15 cellular contexts compared by ENCODE assay signal in the genomic region with DNA sequence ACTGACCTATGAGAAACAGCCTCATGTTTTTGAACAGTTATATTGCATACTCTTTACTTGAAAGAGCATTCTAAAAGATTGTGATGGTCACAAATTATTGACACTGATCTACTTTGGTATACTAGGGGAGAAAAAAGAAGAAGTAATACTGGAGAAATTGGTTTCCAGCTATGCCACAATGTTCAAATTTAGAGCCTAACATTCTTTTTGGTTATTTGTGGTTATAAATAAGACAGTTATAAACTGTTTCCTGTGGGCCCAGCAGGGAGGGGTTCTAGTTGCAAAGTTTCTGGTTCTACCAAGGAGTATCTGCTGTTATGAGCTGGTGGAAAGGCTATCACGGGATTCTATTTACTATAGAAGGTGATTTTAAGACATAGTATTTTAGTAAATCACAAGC. TPM values are rescaled to one million over a fixed set of nuclear protein-coding genes. Genes with fewer than 3 reads are reported as not detected.
DNase-seq lines count a peak whose midpoint lies in the region; ATAC-seq and TF ChIP-seq lines count a peak whose summit lies in the region.
"Had no signal": no experiment of that assay in that cellular context is flagged by ENCODE, and none has a peak within 500 bp of the region (broad histone marks: within the 10 kb centered on the region; RNA-seq: fewer than 3 reads in every experiment).

No MANE protein-coding gene starts in this region.

- no peaks in the 10 kb centered on the region for H3K36me3 Mint-ChIP-seq in type B pancreatic cell

- no peak for TF ChIP-seq CTCF in SU-DHL-6 (IDR thresholded peaks at IDR 0.05; ENCODE audit: insufficient read depth, low read length, poor library complexity, severe bottlenecking)
- no peak for TF ChIP-seq CTCF in type B pancreatic cell (conservative IDR thresholded peaks at IDR 0.05)

- no peak for DNase-seq in GOT3 (lab: John Stamatoyannopoulos, UW)
- DNase-seq in type B pancreatic cell (ENCODE audit: extremely low spot score, unreplicated experiment), result no peak
- no peak for DNase-seq in foreskin melanocyte
- no peak for DNase-seq in activated T-cell treated with anti-CD3 and anti-CD28 coated beads, Interleukin-2, amount 50 U/mL, for 1 hour
- DNase-seq: activated T-cell treated with anti-CD3 and anti-CD28 coated beads, Interleukin-2, amount 50 U/mL, for 24 hours; CD8-positive, alpha-beta T cell; heart left ventricle; lower lobe of right lung; NCI-H2029; nucleus accumbens; stimulated activated naive CD4-positive, alpha-beta T cell had no signal

- H3K9me3 ChIP-seq in SU-DHL-6 (ENCODE audit: insufficient read depth, low read length), result no peaks in the 10 kb centered on the region
- H3K9me3 ChIP-seq: heart left ventricle, lower lobe of right lung had no signal

- peak overlapping the region; percentile 27 for H3K4me2 ChIP-seq in SU-DHL-6 (ENCODE audit: low read depth, low read length, poor library complexity, severe bottlenecking)

- no peak overlapping the region for H3K27ac Mint-ChIP-seq in type B pancreatic cell
- H3K27ac Mint-ChIP-seq: activated T-cell treated with anti-CD3 and anti-CD28 coated beads, Interleukin-2, amount 50 U/mL, for 24 hours; CD8-positive, alpha-beta T cell had no signal

- no peaks in the 10 kb centered on the region for H3K9me2 ChIP-seq in SU-DHL-6 (replicated peaks; ENCODE audit: insufficient read depth, low read length)

- ATAC-seq in GM18867 (IDR thresholded peaks at IDR 0.05; ENCODE audit: unreplicated experiment), result peak; percentile 59
- ATAC-seq in GM21717 (IDR thresholded peaks at IDR 0.05; ENCODE audit: unreplicated experiment), result peak; percentile 52
- ATAC-seq in HG03442 (IDR thresholded peaks at IDR 0.05; ENCODE audit: unreplicated experiment), result peak; percentile 57
- ATAC-seq: CD8-positive, alpha-beta T cell; heart left ventricle; lower lobe of right lung had no signal

- no peak overlapping the region for H3K4me3 Mint-ChIP-seq in type B pancreatic cell
- H3K4me3 Mint-ChIP-seq: activated T-cell treated with anti-CD3 and anti-CD28 coated beads, Interleukin-2, amount 50 U/mL, for 24 hours; CD8-positive, alpha-beta T cell had no signal

- H3K79me2 ChIP-seq in SU-DHL-6 (ENCODE audit: insufficient read depth, low read length), result peaks cover 38% of the 10 kb centered on the region

- H2AFZ ChIP-seq in SU-DHL-6 (ENCODE audit: low read depth, low read length, severe bottlenecking), result no peak overlapping the region

- no peaks in the 10 kb centered on the region for H3K9me3 Mint-ChIP-seq in type B pancreatic cell
- H3K9me3 Mint-ChIP-seq: activated T-cell treated with anti-CD3 and anti-CD28 coated beads, Interleukin-2, amount 50 U/mL, for 24 hours; CD8-positive, alpha-beta T cell had no signal

- no peak overlapping the region for H3K4me3 ChIP-seq in SU-DHL-6 (ENCODE audit: insufficient read depth, low read length, poor library complexity, severe bottlenecking)
- H3K4me3 ChIP-seq: heart left ventricle, lower lobe of right lung had no signal

- no peak overlapping the region for H3K27ac ChIP-seq in SU-DHL-6 (ENCODE audit: low read depth, low read length)
- H3K27ac ChIP-seq: heart left ventricle, lower lobe of right lung had no signal

- H3K36me3 ChIP-seq in SU-DHL-6 (ENCODE audit: low read length), result peaks cover 6% of the 10 kb centered on the region; the same call in 1 of the 2 replicates

- no peaks in the 10 kb centered on the region for H4K20me1 ChIP-seq in SU-DHL-6 (ENCODE audit: low read depth, low read length)

- no peak overlapping the region for H3K9ac ChIP-seq in SU-DHL-6 (ENCODE audit: low read length)

- no peaks in the 10 kb centered on the region for H3K27me3 ChIP-seq in SU-DHL-6 (ENCODE audit: low read length)
- H3K27me3 ChIP-seq: heart left ventricle had no signal

- H3K4me1 Mint-ChIP-seq in type B pancreatic cell (ENCODE audit: unreplicated experiment), result peaks cover 14% of the 10 kb centered on the region

- no peaks in the 10 kb centered on the region for H3F3A ChIP-seq in SU-DHL-6 (ENCODE audit: insufficient read depth)

- H3K27me3 Mint-ChIP-seq in type B pancreatic cell, result no peaks in the 10 kb centered on the region
- H3K27me3 Mint-ChIP-seq: activated T-cell treated with anti-CD3 and anti-CD28 coated beads, Interleukin-2, amount 50 U/mL, for 24 hours had no signal

RNA-seq across cellular contexts. Expression of a gene that starts 4.8 kb away (rescaled TPM):
- 20.7 and 32.0 TPM in 2 replicates for total RNA-seq in type B pancreatic cell (ENCODE audit: low replicate concordance)

RNA-seq across cellular contexts. Expression of a gene that starts 5.0 kb away (rescaled TPM):
- total RNA-seq in type B pancreatic cell (ENCODE audit: low replicate concordance), result 25.9 and 31.0 TPM in 2 replicates
